ENCODE assay signal across 27 cellular contexts in genomic region chr17:35627417-35627816, GRCh38. TPM values are rescaled to one million over a fixed set of nuclear protein-coding genes. Genes with fewer than 3 reads are reported as not detected.
DNase-seq lines count a peak whose midpoint lies in the region; ATAC-seq and TF ChIP-seq lines count a peak whose summit lies in the region.
"Had no signal": no experiment of that assay in that cellular context is flagged by ENCODE, and none has a peak within 500 bp of the region (broad histone marks: within the 10 kb centered on the region; RNA-seq: fewer than 3 reads in every experiment).

No MANE protein-coding gene starts in this region.

- TF ChIP-seq CTCF in Caco-2 (IDR thresholded peaks at IDR 0.05; ENCODE audit: insufficient read depth in 1 of 2, low read depth in 1 of 2, low read length in 1 of 2, severe bottlenecking in 1 of 2, unreplicated experiment in 1 of 2) (no peak), parathyroid adenoma (IDR thresholded peaks at IDR 0.05) (no peak)

- H3K27ac Mint-ChIP-seq in Caco-2 (ENCODE audit: unreplicated experiment) = peak overlapping the region; percentile 66
- H3K27ac Mint-ChIP-seq in central memory CD8-positive, alpha-beta T cell (ENCODE audit: low read depth) = peak overlapping the region; percentile 8
- H3K27ac Mint-ChIP-seq: activated CD4-positive, alpha-beta T cell treated with anti-CD3 and anti-CD28 coated beads for 36 hours; activated CD8-positive, alpha-beta T cell treated with anti-CD3 and anti-CD28 coated beads, Interleukin-2, amount 10 ng/mL, durations not matched to agents 7 days and 5 days had no signal

- H3K27me3 ChIP-seq in Caco-2 (replicated peaks; ENCODE audit: control insufficient read depth, insufficient read depth, low read length) (no peaks in the 10 kb centered on the region), parathyroid adenoma (ENCODE audit: control insufficient read depth, insufficient read depth, low read length) (no peaks in the 10 kb centered on the region)
- H3K27me3 ChIP-seq: sigmoid colon, SJCRH30, tibial nerve had no signal

- H3K9ac ChIP-seq in parathyroid adenoma = no peak overlapping the region

- no peaks in the 10 kb centered on the region for H3K9me3 Mint-ChIP-seq in Caco-2 (ENCODE audit: unreplicated experiment)
- H3K9me3 Mint-ChIP-seq in central memory CD8-positive, alpha-beta T cell = no peaks in the 10 kb centered on the region

- H3K4me1 ChIP-seq in Caco-2 = peaks cover 22% of the 10 kb centered on the region
- H3K4me1 ChIP-seq in parathyroid adenoma = peaks cover 21% of the 10 kb centered on the region
- H3K4me1 ChIP-seq: sigmoid colon, SJCRH30, tibial nerve had no signal

- H3K36me3 ChIP-seq in Caco-2 (ENCODE audit: control insufficient read depth, insufficient read depth, low read length) (no peaks in the 10 kb centered on the region), parathyroid adenoma (ENCODE audit: control insufficient read depth, insufficient read depth, low read length) (no peaks in the 10 kb centered on the region)

- CTCF ChIA-PET in Caco-2 (lab: Charles Lee) = interaction anchor here (0.6 to 1.1 kb wide), 4 partner anchors 12 to 120 kb away, joined by 3 to 10 read pairs (median 4); no protein-coding TSS in a partner anchor

- DNase-seq in Caco-2 = peak; percentile 40 to 50
- DNase-seq in central memory CD8-positive, alpha-beta T cell (ENCODE audit: low spot score in 2 of 2) = no peak
- no peak for DNase-seq in left lobe of liver (ENCODE audit: low spot score)
- DNase-seq in NCI-H2029 (lab: John Stamatoyannopoulos, UW) = no peak
- no peak for DNase-seq in COLO668 (lab: John Stamatoyannopoulos, UW; ENCODE audit: unreplicated experiment)
- DNase-seq in stimulated activated CD4-positive, alpha-beta T cell treated with anti-CD3 and anti-CD28 coated beads, Interleukin-12 subunit alpha, Interleukin-12 subunit beta, amount 100 ng/mL, for 4 hours = no peak
- DNase-seq: activated CD4-positive, alpha-beta T cell treated with anti-CD3 and anti-CD28 coated beads for 36 hours; activated CD8-positive, alpha-beta T cell treated with anti-CD3 and anti-CD28 coated beads, Interleukin-2, amount 10 ng/mL, durations not matched to agents 7 days and 5 days; activated naive CD4-positive, alpha-beta T cell treated with anti-CD3 and anti-CD28 coated beads, Interleukin-2, amount 50 U/mL, for 16 hours; C1 segment of cervical spinal cord; DND-41; effector CD4-positive, alpha-beta T cell; GF-D8; NCI-H1048; NCI-H1694; NCI-H446 treated with DMSO at 0.1 percent for 48 hours; RPMI8226; sigmoid colon; SJCRH30; stimulated activated CD4-positive, alpha-beta T cell treated with anti-CD3 and anti-CD28 coated beads, Interleukin-4, amount 100 ng/mL, for 24 hours; SW 1271; T-helper 9 cell had no signal

- intact Hi-C loops in Caco-2 (cut with micrococcal nuclease; ENCODE audit: unreplicated experiment) = loop anchor here (2.0 to 5.0 kb wide), 2 partner anchors 15 to 120 kb away; no protein-coding TSS in a partner anchor

- peaks cover 71% of the 10 kb centered on the region for H3K36me3 Mint-ChIP-seq in Caco-2 (ENCODE audit: insufficient read depth, unreplicated experiment)
- H3K36me3 Mint-ChIP-seq in central memory CD8-positive, alpha-beta T cell (ENCODE audit: insufficient read depth) = peaks cover 62% of the 10 kb centered on the region

- no peak overlapping the region for H2AFZ ChIP-seq in parathyroid adenoma

- H3K9me3 ChIP-seq in Caco-2 (no peaks in the 10 kb centered on the region), parathyroid adenoma (ENCODE audit: control insufficient read depth, low read length) (no peaks in the 10 kb centered on the region)
- H3K9me3 ChIP-seq: sigmoid colon, SJCRH30, tibial nerve had no signal

- no TSS peak for BruUV-seq in Caco-2 (replicated peaks; lab: Mats Ljungman, UMichigan)

- H3K4me3 Mint-ChIP-seq in Caco-2 (ENCODE audit: unreplicated experiment) = peak overlapping the region; percentile 30
- no peak overlapping the region for H3K4me3 Mint-ChIP-seq in central memory CD8-positive, alpha-beta T cell
- H3K4me3 Mint-ChIP-seq: activated CD4-positive, alpha-beta T cell treated with anti-CD3 and anti-CD28 coated beads for 36 hours; activated CD8-positive, alpha-beta T cell treated with anti-CD3 and anti-CD28 coated beads, Interleukin-2, amount 10 ng/mL, durations not matched to agents 7 days and 5 days had no signal

- POLR2A ChIA-PET in Caco-2 (lab: Charles Lee) = interaction anchor here (0.6 to 0.9 kb wide), 2 partner anchors 41 to 137 kb away, joined by 3 read pairs; no protein-coding TSS in a partner anchor

- H3K27me3 Mint-ChIP-seq in Caco-2 (ENCODE audit: insufficient read depth, unreplicated experiment) = no peaks in the 10 kb centered on the region
- H3K27me3 Mint-ChIP-seq in central memory CD8-positive, alpha-beta T cell = no peaks in the 10 kb centered on the region
- H3K27me3 Mint-ChIP-seq: activated CD4-positive, alpha-beta T cell treated with anti-CD3 and anti-CD28 coated beads for 36 hours had no signal

- H3K4me3 ChIP-seq in Caco-2 (ENCODE audit: low read depth, low read length) = no peak overlapping the region
- H3K4me3 ChIP-seq in parathyroid adenoma (ENCODE audit: low read depth, low read length) = no peak overlapping the region
- H3K4me3 ChIP-seq: K562, sigmoid colon, SJCRH30, tibial nerve had no signal

- no peak for ATAC-seq in central memory CD8-positive, alpha-beta T cell (replicated peaks; ENCODE audit: extremely low read depth, poor library complexity, severe bottlenecking)
- ATAC-seq in left lobe of liver (peak; percentile 67), HG03378 (IDR thresholded peaks at IDR 0.05; ENCODE audit: unreplicated experiment) (no peak)
- ATAC-seq: activated CD4-positive, alpha-beta T cell treated with anti-CD3 and anti-CD28 coated beads for 36 hours; activated CD8-positive, alpha-beta T cell treated with anti-CD3 and anti-CD28 coated beads, Interleukin-2, amount 10 ng/mL, durations not matched to agents 7 days and 5 days; HCT116; K562 had no signal

- peak overlapping the region; percentile 38 for H3K27ac ChIP-seq in parathyroid adenoma
- H3K27ac ChIP-seq: sigmoid colon, SJCRH30, tibial nerve had no signal

- H3K4me1 Mint-ChIP-seq in Caco-2 (ENCODE audit: low read depth, unreplicated experiment) = peaks cover 19% of the 10 kb centered on the region
- peaks cover 7% of the 10 kb centered on the region for H3K4me1 Mint-ChIP-seq in central memory CD8-positive, alpha-beta T cell

- peaks cover 5% of the 10 kb centered on the region for H3K79me2 ChIP-seq in parathyroid adenoma

- H3K4me2 ChIP-seq in parathyroid adenoma (ENCODE audit: low read length) = no peak overlapping the region

RNA-seq across cellular contexts. Expression of gene AP2B1, which starts 40.3 kb away (rescaled TPM):
- total RNA-seq in Caco-2 (2022) = 221 and 228 TPM in 2 replicates
- total RNA-seq in left lobe of liver = 39.6 TPM

RNA-seq across cellular contexts. Expression of gene PEX12, which starts 49.0 kb away (rescaled TPM):
- total RNA-seq in Caco-2 (2022) = 4.8 and 5.1 TPM in 2 replicates
- 5.3 TPM for total RNA-seq in left lobe of liver

Comparison
In these comparisons a context has a peak if more than half of its experiments do, and no peak if none do; other contexts are left out.
1. DNase-seq: peak in Caco-2 (2 of 2); none in central memory CD8-positive, alpha-beta T cell (0 of 2), left lobe of liver (single experiment), NCI-H2029 (single experiment), COLO668 (single experiment) and stimulated activated CD4-positive, alpha-beta T cell treated with anti-CD3 and anti-CD28 coated beads, Interleukin-12 subunit alpha, Interleukin-12 subunit beta, amount 100 ng/mL, for 4 hours (single experiment).